ENCODE assay signal across 10 cellular contexts in genomic region chr7:132065193-132065972, GRCh38.
DNase-seq lines count a peak whose midpoint lies in the region; ATAC-seq, FAIRE-seq and TF ChIP-seq lines count a peak whose summit lies in the region.
"Had no signal": no experiment of that assay in that cellular context is flagged by ENCODE, and none has a peak within 500 bp of the region (broad histone marks: within the 10 kb centered on the region; RNA-seq: fewer than 3 reads in every experiment).

No MANE protein-coding gene starts in this region.

- intact Hi-C loops in Right ventricle myocardium superior (cut with DNase I): no loop called here

- TF ChIP-seq POLR2A in GM12892 (IDR thresholded peaks at IDR 0.05; ENCODE audit: low read depth, low read length): no peak

- no peak overlapping the region for H3K4me3 ChIP-seq in retinal pigment epithelial cell (ENCODE audit: low read length)
- H3K4me3 ChIP-seq: skin epidermis had no signal

- TF ChIP-seq CTCF in retinal pigment epithelial cell (conservative IDR thresholded peaks at IDR 0.05; ENCODE audit: low read depth, low read length): no peak

- ATAC-seq in Right ventricle myocardium superior (ENCODE audit: poor library complexity): peak; percentile 80
- ATAC-seq in HG03469 (IDR thresholded peaks at IDR 0.05; ENCODE audit: unreplicated experiment): no peak
- no peak for ATAC-seq in HG02759 (IDR thresholded peaks at IDR 0.05; ENCODE audit: unreplicated experiment)

- no peak for FAIRE-seq in GM12892 (lab: Jason Lieb, UNC)

- in situ Hi-C loops in G401 (cut with HindIII; ENCODE audit: low sequenced_read_pairs): no loop called here

- DNase-seq in G401 (ENCODE audit: low spot score) (peak; percentile 18), SW480 (ENCODE audit: low spot score) (peak; percentile 62), Right ventricle myocardium superior (peak; percentile 53), retinal pigment epithelial cell (ENCODE audit: low read depth) (peak; percentile 90), CD1c-positive myeloid dendritic cell (ENCODE audit: extremely low spot score) (no peak), GM12892 (ENCODE audit: insufficient read length) (no peak)
- DNase-seq: activated naive CD8-positive, alpha-beta T cell treated with anti-CD3 and anti-CD28 coated beads for 36 hours had no signal

Comparison
In these comparisons a context has a peak if more than half of its experiments do, and no peak if none do; other contexts are left out.
1. DNase-seq: peak in G401 (single experiment), SW480 (single experiment), Right ventricle myocardium superior (single experiment) and retinal pigment epithelial cell (single experiment); none in CD1c-positive myeloid dendritic cell (single experiment) and GM12892 (single experiment).